In the genomic region with DNA sequence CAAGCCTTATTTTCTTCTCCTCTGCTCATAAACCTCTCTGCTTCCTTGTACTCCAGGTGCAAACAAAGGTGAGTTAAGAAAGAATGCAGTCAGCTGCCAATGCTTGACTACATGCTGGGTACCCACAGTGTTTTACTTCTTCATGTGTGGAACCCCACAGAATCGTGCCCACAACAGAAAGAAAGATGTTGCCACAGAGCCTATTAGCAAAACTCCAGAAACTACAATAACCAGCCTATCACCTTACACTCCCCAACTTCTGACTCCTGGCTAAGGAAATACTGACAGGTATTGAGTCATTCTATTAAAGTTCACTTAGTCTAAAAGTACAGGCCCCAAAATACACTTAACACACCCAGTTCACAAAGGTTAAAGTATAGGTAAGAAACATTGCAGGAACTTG, we compare ENCODE assay signal across 17 cellular contexts. TPM values are rescaled to one million over a fixed set of nuclear protein-coding genes. Genes with fewer than 3 reads are reported as not detected.
A peak's percentile ranks its signal among the peaks of the same experiment; 100 is the strongest.
DNase-seq lines count a peak whose midpoint lies in the region; ATAC-seq, FAIRE-seq and TF ChIP-seq lines count a peak whose summit lies in the region.
"Had no signal": no experiment of that assay in that cellular context is flagged by ENCODE, and none has a peak within 500 bp of the region (broad histone marks: within the 10 kb centered on the region; RNA-seq: fewer than 3 reads in every experiment).

No MANE protein-coding gene starts in this region.

- FAIRE-seq in bronchial epithelial cell (lab: Jason Lieb, UNC): no peak
- FAIRE-seq: D721Med had no signal

- H3K9me3 Mint-ChIP-seq in natural killer cell (no peaks in the 10 kb centered on the region), mesothelial cell of epicardium (no peaks in the 10 kb centered on the region)
- no peaks in the 10 kb centered on the region for H3K9me3 Mint-ChIP-seq in natural killer cell treated with Interleukin-12 subunit alpha and Interleukin-12 subunit beta and Interleukin-15 and Interleukin-18, amount 100 ng/mL, for 72 hours
- H3K9me3 Mint-ChIP-seq: H9 had no signal

- peaks cover 67 to 84% of the 10 kb centered on the region in 2 donors for H3K4me1 Mint-ChIP-seq in natural killer cell
- peaks cover 45 to 46% of the 10 kb centered on the region in 2 donors for H3K4me1 Mint-ChIP-seq in natural killer cell treated with Interleukin-12 subunit alpha and Interleukin-12 subunit beta and Interleukin-15 and Interleukin-18, amount 100 ng/mL, for 72 hours (ENCODE audit: low read depth in 2 of 2)
- H3K4me1 Mint-ChIP-seq in mesothelial cell of epicardium: peaks cover 24% of the 10 kb centered on the region

- H3K27me3 Mint-ChIP-seq in natural killer cell (ENCODE audit: low read depth in 2 of 2) (no peaks in the 10 kb centered on the region), mesothelial cell of epicardium (ENCODE audit: low read depth) (no peaks in the 10 kb centered on the region)
- H3K27me3 Mint-ChIP-seq in natural killer cell treated with Interleukin-12 subunit alpha and Interleukin-12 subunit beta and Interleukin-15 and Interleukin-18, amount 100 ng/mL, for 72 hours: no peaks in the 10 kb centered on the region

- no peaks in the 10 kb centered on the region for H3K27me3 ChIP-seq in bronchial epithelial cell (ENCODE audit: control insufficient read depth, insufficient read depth, low read length)
- H3K27me3 ChIP-seq: MG63, ovary had no signal

- no peak overlapping the region for H3K4me3 ChIP-seq in bronchial epithelial cell (ENCODE audit: low read depth, low read length)
- H3K4me3 ChIP-seq: MG63, ovary had no signal

- no peak for ATAC-seq in natural killer cell
- no peak for ATAC-seq in natural killer cell treated with Interleukin-12 subunit alpha and Interleukin-12 subunit beta and Interleukin-15 and Interleukin-18, amount 100 ng/mL, for 72 hours

- H3K4me3 Mint-ChIP-seq in natural killer cell (no peak overlapping the region), mesothelial cell of epicardium (no peak overlapping the region)
- no peak overlapping the region for H3K4me3 Mint-ChIP-seq in natural killer cell treated with Interleukin-12 subunit alpha and Interleukin-12 subunit beta and Interleukin-15 and Interleukin-18, amount 100 ng/mL, for 72 hours
- H3K4me3 Mint-ChIP-seq: H9 had no signal

- H3K36me3 Mint-ChIP-seq in natural killer cell (peaks cover 2% of the 10 kb centered on the region), mesothelial cell of epicardium (no peaks in the 10 kb centered on the region)
- H3K36me3 Mint-ChIP-seq in natural killer cell treated with Interleukin-12 subunit alpha and Interleukin-12 subunit beta and Interleukin-15 and Interleukin-18, amount 100 ng/mL, for 72 hours: peaks cover 19% of the 10 kb centered on the region

- no peaks in the 10 kb centered on the region for H3K36me3 ChIP-seq in bronchial epithelial cell (ENCODE audit: control insufficient read depth, insufficient read depth, low read length)
- H3K36me3 ChIP-seq: ovary had no signal

- intact Hi-C loops in natural killer cell (cut with micrococcal nuclease): no loop called here

- H3K27ac Mint-ChIP-seq in natural killer cell: peak overlapping the region; percentile 83 to 89
- H3K27ac Mint-ChIP-seq in natural killer cell treated with Interleukin-12 subunit alpha and Interleukin-12 subunit beta and Interleukin-15 and Interleukin-18, amount 100 ng/mL, for 72 hours: peak overlapping the region in 1 of 2 donors; percentile 79
- H3K27ac Mint-ChIP-seq in mesothelial cell of epicardium: peak overlapping the region; percentile 66
- H3K27ac Mint-ChIP-seq: H9 had no signal

- DNase-seq in natural killer cell (no peak), bronchial epithelial cell (ENCODE audit: low read depth) (peak; percentile 84), mesothelial cell of epicardium (ENCODE audit: low spot score in 2 of 2, unreplicated experiment in 2 of 2) (no peak), HuH-7.5 (ENCODE audit: low spot score) (no peak), NCI-H524 (lab: John Stamatoyannopoulos, UW) (no peak), inferior parietal cortex (ENCODE audit: extremely low spot score) (no peak), NCI-H187 treated with DMSO at 0.1 percent for 48 hours (lab: John Stamatoyannopoulos, UW) (no peak)
- DNase-seq in natural killer cell treated with Interleukin-12 subunit alpha and Interleukin-12 subunit beta and Interleukin-15 and Interleukin-18, amount 100 ng/mL, for 72 hours (ENCODE audit: low spot score): no peak
- DNase-seq: dermis blood vessel endothelial cell; H9; mesendoderm; MG63; NCI-H2107; NK-92 treated with Interleukin-12 subunit alpha and Interleukin-12 subunit beta, amount 100 ng/mL, for 24 hours; ovary had no signal

- no peak for TF ChIP-seq CTCF in natural killer cell (IDR thresholded peaks at IDR 0.05)
- TF ChIP-seq CTCF in bronchial epithelial cell (IDR thresholded peaks at IDR 0.05; ENCODE audit: insufficient read depth, low read length, severe bottlenecking): no peak
- no peak for TF ChIP-seq CTCF in mesothelial cell of epicardium (IDR thresholded peaks at IDR 0.05; ENCODE audit: unreplicated experiment)

RNA-seq across cellular contexts. Expression of a gene that starts 56.9 kb away (rescaled TPM):
- under 1 TPM; 0.25 to 0.31 (median 0.25) TPM for total RNA-seq in natural killer cell
- total RNA-seq in natural killer cell treated with Interleukin-12 subunit alpha and Interleukin-12 subunit beta and Interleukin-15 and Interleukin-18, amount 100 ng/mL, for 72 hours: 1 to 10 TPM; 1.6 to 1.7 TPM
- total RNA-seq in bronchial epithelial cell: 0.13 TPM in 1 of 2 replicates, not detected in the other
- total RNA-seq in mesothelial cell of epicardium: 1.3 to 2.7 TPM (median 1.5 TPM) in 3 replicates
- total RNA-seq: activated CD8-positive, alpha-beta memory T cell treated with anti-CD3 and anti-CD28 coated beads for 36 hours; dermis blood vessel endothelial cell; H9 had no signal
